ENCODE assay signal across 9 cellular contexts in genomic region chr19:8576273-8576993, GRCh38. TPM values are rescaled to one million over a fixed set of nuclear protein-coding genes. Genes with fewer than 3 reads are reported as not detected.
DNase-seq lines count a peak whose midpoint lies in the region; ATAC-seq, FAIRE-seq and TF ChIP-seq lines count a peak whose summit lies in the region.
"Had no signal": no experiment of that assay in that cellular context is flagged by ENCODE, and none has a peak within 500 bp of the region (broad histone marks: within the 10 kb centered on the region; RNA-seq: fewer than 3 reads in every experiment).

No MANE protein-coding gene starts in this region.

- no peak for TF ChIP-seq CTCF in coronary artery (IDR thresholded peaks at IDR 0.05)

- H3K4me3 ChIP-seq in coronary artery (peak overlapping the region; percentile 62), skeletal muscle tissue (ENCODE audit: low read length in 3 of 3) (peak overlapping the region; percentile 29 to 59 (median 51))

- DNase-seq in GM12891 (ENCODE audit: insufficient read length, low spot score), result no peak
- peak; percentile 96 for DNase-seq in SIG-M5 treated with dmso at 0.1 percent for 504 hours (lab: John Stamatoyannopoulos, UW; ENCODE audit: unreplicated experiment)
- no peak for DNase-seq in coronary artery (ENCODE audit: low spot score)
- no peak for DNase-seq in NCI-H345 treated with DMSO at 0.1 percent for 48 hours (lab: John Stamatoyannopoulos, UW; ENCODE audit: unreplicated experiment)
- DNase-seq in GM19238 (ENCODE audit: insufficient read length, low spot score), result no peak
- no peak for DNase-seq in HT-29 (ENCODE audit: low spot score)

- H3K4me1 ChIP-seq in skeletal muscle tissue (ENCODE audit: control insufficient read depth in 3 of 3, insufficient read depth in 3 of 3, low read length in 3 of 3), result peaks cover 0 to 3% (median 0%) of the 10 kb centered on the region in 3 donors

- H3K36me3 ChIP-seq in skeletal muscle tissue (ENCODE audit: control insufficient read depth in 3 of 3, insufficient read depth in 3 of 3, low read length in 3 of 3), result no peaks in the 10 kb centered on the region

- no peak for TF ChIP-seq POLR2A in GM12891 (IDR thresholded peaks at IDR 0.05; ENCODE audit: low read depth, low read length)

- ATAC-seq in HG03135 (IDR thresholded peaks at IDR 0.05; ENCODE audit: unreplicated experiment), result no peak

- no peaks in the 10 kb centered on the region for H3K9me3 ChIP-seq in skeletal muscle tissue (ENCODE audit: control insufficient read depth in 3 of 3, low read length in 3 of 3)

- H3K9ac ChIP-seq in skeletal muscle tissue (ENCODE audit: low read depth in 1 of 3, low read length in 3 of 3), result no peak overlapping the region

- H3K27ac ChIP-seq in coronary artery, result peak overlapping the region in 1 of 2 donors; percentile 76
- no peak overlapping the region for H3K27ac ChIP-seq in skeletal muscle tissue (ENCODE audit: low read depth, low read length)

- H3K27me3 ChIP-seq in skeletal muscle tissue (ENCODE audit: control insufficient read depth in 3 of 3, insufficient read depth in 3 of 3, low read length in 3 of 3), result peaks cover 6 to 23% (median 17%) of the 10 kb centered on the region in 3 donors

- peak; percentile 88 for FAIRE-seq in GM12891 (lab: Jason Lieb, UNC)
- FAIRE-seq: astrocyte had no signal

TF ChIP-seq in GM12891, 5 proteins besides CTCF, POLR2A, EP300 and RAD21:
- no peak for TF ChIP-seq POLR2AphosphoS5 (IDR thresholded peaks at IDR 0.05; ENCODE audit: low read depth, low read length)
- peak; percentile 51 for TF ChIP-seq SPI1 (IDR thresholded peaks at IDR 0.05; ENCODE audit: low read depth, low read length)

RNA-seq across cellular contexts. Expression of gene MYO1F, which starts 0.8 kb away (rescaled TPM):
- 7.4 TPM for polyA plus RNA-seq in GM12891 (2012; ENCODE audit: low read depth, missing spikeins)
- 7.8 TPM for total RNA-seq in skeletal muscle tissue
- not detected in 2 replicates for total RNA-seq in HT-29 (2014; rRNA removed; shearing (Covaris generic))

RNA-seq across cellular contexts. Expression of gene ADAMTS10, which starts 34.1 kb away (rescaled TPM):
- polyA plus RNA-seq in GM12891 (2012; ENCODE audit: low read depth, missing spikeins), result 0.26 TPM
- total RNA-seq in skeletal muscle tissue, result 18.8 TPM
- total RNA-seq in HT-29 (2014; rRNA removed; shearing (Covaris generic)), result not detected in 2 replicates

RNA-seq across cellular contexts. Expression of gene NFILZ, which starts 54.0 kb away (rescaled TPM):
- not detected for polyA plus RNA-seq in GM12891 (2012; ENCODE audit: low read depth, missing spikeins)
- not detected for total RNA-seq in skeletal muscle tissue
- not detected in 2 replicates for total RNA-seq in HT-29 (2014; rRNA removed; shearing (Covaris generic))
- total RNA-seq: astrocyte had no signal

Comparison
In these comparisons a context has a peak if more than half of its experiments do, and no peak if none do; other contexts are left out.
1. RNA of gene ADAMTS10, which starts 34.1 kb away (total RNA-seq): 18.8 TPM in skeletal muscle tissue (single experiment); not detected in HT-29; every median in the first group is over 10 times any median in the second.